14 cellular contexts compared by ENCODE assay signal in the genomic region with DNA sequence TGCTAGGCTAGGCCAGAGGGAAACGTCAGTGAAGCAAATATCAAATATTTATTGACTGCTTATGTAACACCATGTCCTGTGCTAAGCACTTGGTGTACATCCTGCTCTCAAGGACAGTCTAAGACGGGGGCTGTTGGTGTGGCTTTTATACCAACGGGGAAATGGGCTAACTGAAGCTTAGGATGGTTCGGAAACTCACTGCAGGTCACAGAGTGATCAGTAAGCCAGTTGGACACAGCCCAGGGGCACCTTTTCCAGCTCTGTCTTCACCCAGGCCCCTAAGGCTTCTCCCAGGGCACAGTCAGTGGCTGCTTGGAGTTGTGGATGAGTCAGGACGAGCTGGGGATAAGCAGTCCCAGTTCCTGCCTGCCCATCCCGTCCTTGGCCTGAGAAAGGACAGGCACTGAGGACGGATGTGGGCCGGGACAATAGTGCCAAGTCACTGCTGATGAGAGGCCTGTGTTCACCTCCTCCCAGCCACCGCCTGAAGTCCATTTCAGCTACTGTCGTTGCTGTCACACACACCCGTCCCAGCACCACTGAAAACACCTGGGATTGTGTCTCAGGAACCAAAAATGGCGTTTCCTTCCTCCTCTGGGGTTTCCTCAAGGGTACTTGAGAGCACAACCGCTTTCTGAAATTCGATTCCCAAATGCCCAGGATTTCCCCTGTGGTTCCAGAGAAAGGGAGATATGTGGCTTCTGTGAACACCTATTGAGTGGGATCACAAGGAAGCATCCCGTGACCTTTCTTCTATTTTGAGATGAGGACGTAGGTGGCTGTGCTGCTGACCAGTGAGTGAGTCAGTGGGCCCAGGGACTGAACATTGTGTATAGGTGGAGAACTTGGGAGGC. TPM values are rescaled to one million over a fixed set of nuclear protein-coding genes. Genes with fewer than 3 reads are reported as not detected.
DNase-seq lines count a peak whose midpoint lies in the region; ATAC-seq and TF ChIP-seq lines count a peak whose summit lies in the region.
"Had no signal": no experiment of that assay in that cellular context is flagged by ENCODE, and none has a peak within 500 bp of the region (broad histone marks: within the 10 kb centered on the region; RNA-seq: fewer than 3 reads in every experiment).

No MANE protein-coding gene starts in this region.

- peak in 1 of 4 donors; percentile 30 for TF ChIP-seq POLR2A in upper lobe of left lung (IDR thresholded peaks at IDR 0.05)

- H3K27ac ChIP-seq in left lung (peak overlapping the region; percentile 61 to 79), upper lobe of left lung (peak overlapping the region; percentile 84 to 94 (median 87))
- H3K27ac ChIP-seq: vagina had no signal

- TF ChIP-seq CTCF in choroid plexus epithelial cell (conservative IDR thresholded peaks at IDR 0.05; ENCODE audit: low read depth, low read length) (no peak), left lung (IDR thresholded peaks at IDR 0.05) (no peak), upper lobe of left lung (IDR thresholded peaks at IDR 0.05) (no peak), natural killer cell (IDR thresholded peaks at IDR 0.05) (no peak)

- peaks cover 10% of the 10 kb centered on the region for H3K36me3 Mint-ChIP-seq in natural killer cell

- H3K27ac Mint-ChIP-seq in natural killer cell = no peak overlapping the region
- H3K27ac Mint-ChIP-seq: activated CD8-positive, alpha-beta T cell treated with anti-CD3 and anti-CD28 coated beads for 36 hours; T-helper 1 cell treated with Interleukin-12 subunit alpha and Interleukin-12 subunit beta and Interleukin-4 antibody, amounts not matched to agents 30 μg/mL and 1 μg/mL, for 36 hours had no signal

- peak in 3 of 4 donors; percentile 62 to 91 (median 86) for TF ChIP-seq EP300 in upper lobe of left lung (IDR thresholded peaks at IDR 0.05)

- peaks cover 8 to 9% of the 10 kb centered on the region in 2 donors for H3K27me3 Mint-ChIP-seq in natural killer cell (ENCODE audit: low read depth in 2 of 2)

- peaks cover 5% of the 10 kb centered on the region in 2 donors for H3K9me3 Mint-ChIP-seq in natural killer cell

- H3K4me1 ChIP-seq in left lung = peaks cover 0 to 3% of the 10 kb centered on the region in 2 donors
- H3K4me1 ChIP-seq in upper lobe of left lung = peaks cover 0 to 16% (median 14%) of the 10 kb centered on the region in 4 donors
- H3K4me1 ChIP-seq: vagina had no signal

- H3K36me3 ChIP-seq in left lung (no peaks in the 10 kb centered on the region), upper lobe of left lung (no peaks in the 10 kb centered on the region)
- H3K36me3 ChIP-seq: vagina had no signal

- 46 to 54% methylated on average over 15 to 16 of the region's 16 CpGs for WGBS in upper lobe of left lung, 2 donors

- DNase-seq in activated effector memory CD4-positive, alpha-beta T cell treated with anti-CD3 and anti-CD28 coated beads, Interleukin-2, amount 50 U/mL, for 16 hours = peak; percentile 46
- no peak for DNase-seq in activated effector memory CD4-positive, alpha-beta T cell treated with Interleukin-2 at 50 U/mL for 16 hours
- DNase-seq in choroid plexus epithelial cell (ENCODE audit: low read depth) = peak; percentile 56
- no peak for DNase-seq in left lung
- DNase-seq in upper lobe of left lung = peak in 1 of 2 donors; percentile 66
- DNase-seq in NOMO-1 (lab: John Stamatoyannopoulos, UW; ENCODE audit: unreplicated experiment in 2 of 2) = no peak
- no peak for DNase-seq in natural killer cell
- DNase-seq: activated CD8-positive, alpha-beta T cell treated with anti-CD3 and anti-CD28 coated beads for 36 hours; activated naive CD4-positive, alpha-beta T cell; DMS153; NCI-H2081 had no signal

- H3K4me3 ChIP-seq in choroid plexus epithelial cell (ENCODE audit: low read depth, low read length) (no peak overlapping the region), left lung (no peak overlapping the region), upper lobe of left lung (no peak overlapping the region)
- H3K4me3 ChIP-seq: vagina had no signal

- no peaks in the 10 kb centered on the region for H3K4me1 Mint-ChIP-seq in natural killer cell

- H3K27me3 ChIP-seq in left lung (no peaks in the 10 kb centered on the region), upper lobe of left lung (no peaks in the 10 kb centered on the region)
- H3K27me3 ChIP-seq: vagina had no signal

- H3K9me3 ChIP-seq in left lung (peaks cover 0 to 27% of the 10 kb centered on the region in 2 donors), upper lobe of left lung (peaks cover 10 to 26% (median 23%) of the 10 kb centered on the region in 4 donors)

- ATAC-seq in left lung (peak; percentile 78), upper lobe of left lung (ENCODE audit: low FRiP score in 2 of 2) (peak; percentile 69 to 86), GM19452 (IDR thresholded peaks at IDR 0.05; ENCODE audit: unreplicated experiment) (no peak), natural killer cell (no peak)
- ATAC-seq: activated CD8-positive, alpha-beta T cell treated with anti-CD3 and anti-CD28 coated beads for 36 hours had no signal

- intact Hi-C loops in left lung (cut with DNase I) (no loop called here), natural killer cell (cut with micrococcal nuclease) (no loop called here)

- H3K4me3 Mint-ChIP-seq in natural killer cell = no peak overlapping the region
- H3K4me3 Mint-ChIP-seq: activated CD8-positive, alpha-beta T cell treated with anti-CD3 and anti-CD28 coated beads for 36 hours; T-helper 1 cell treated with Interleukin-12 subunit alpha and Interleukin-12 subunit beta and Interleukin-4 antibody, amounts not matched to agents 30 μg/mL and 1 μg/mL, for 36 hours had no signal

RNA-seq across cellular contexts. Expression of a gene that starts 17.5 kb away (rescaled TPM):
- 10 to 100 TPM; 28.9 to 44.0 TPM for total RNA-seq in left lung
- 10 to 100 TPM; 30.4 to 81.2 (median 43.3) TPM for total RNA-seq in upper lobe of left lung
- total RNA-seq in natural killer cell = 1 to 10 TPM in 1 of 3 donors, under 1 TPM in 2; 0.20 to 1.3 (median 0.40) TPM

Comparison
In these comparisons a context has a peak if more than half of its experiments do, and no peak if none do; other contexts are left out.
1. DNase-seq: peak in activated effector memory CD4-positive, alpha-beta T cell treated with anti-CD3 and anti-CD28 coated beads, Interleukin-2, amount 50 U/mL, for 16 hours (single experiment) and choroid plexus epithelial cell (single experiment); none in activated effector memory CD4-positive, alpha-beta T cell treated with Interleukin-2 at 50 U/mL for 16 hours (single experiment), left lung (0 of 2), NOMO-1 (0 of 2) and natural killer cell (single experiment).
2. ATAC-seq: peak in left lung (single experiment) and upper lobe of left lung (2 of 2); none in GM19452 (single experiment) and natural killer cell (0 of 3).
3. RNA of a gene that starts 17.5 kb away (total RNA-seq): 30.4 to 81.2 TPM in upper lobe of left lung and 28.9 to 44.0 TPM in left lung; 0.20 to 1.3 TPM in natural killer cell; every median in the first group is over 10 times any median in the second.